In the genomic region with DNA sequence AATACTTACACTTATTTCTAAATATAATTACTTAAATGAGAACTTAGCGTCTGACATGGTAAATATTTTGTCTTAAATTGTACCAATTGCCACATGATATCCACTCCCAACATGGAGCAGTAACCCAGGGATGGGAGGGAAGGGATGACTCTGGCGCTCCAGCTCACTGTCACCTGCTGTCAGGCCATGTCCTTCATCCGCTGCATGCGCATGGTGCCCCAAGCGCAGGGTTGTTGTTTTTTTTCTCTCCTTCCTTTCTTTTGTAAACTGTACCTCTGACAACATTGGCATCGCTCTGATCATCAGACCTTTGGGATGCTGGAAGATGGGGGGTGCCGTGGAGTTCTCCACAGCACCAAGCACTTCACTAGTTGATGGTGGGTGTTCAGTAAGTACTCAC, we compare ENCODE assay signal across 28 cellular contexts.
"Had no signal": no experiment of that assay in that cellular context is flagged by ENCODE, and none has a peak within 500 bp of the region (broad histone marks: within the 10 kb centered on the region; RNA-seq: fewer than 3 reads in every experiment).

No MANE protein-coding gene starts in this region.

- ATAC-seq: effector memory CD8-positive, alpha-beta T cell; esophagus mucosa; foreskin keratinocyte; gastrocnemius medialis; gastroesophageal sphincter; heart left ventricle; heart right ventricle had no signal

- H3K36me3 ChIP-seq: colonic mucosa, gastrocnemius medialis had no signal

- H3K27ac ChIP-seq: colonic mucosa, coronary artery, dorsolateral prefrontal cortex, epithelial cell of prostate, esophagus muscularis mucosa, esophagus squamous epithelium, foreskin keratinocyte, gastrocnemius medialis, gastroesophageal sphincter, heart left ventricle, heart right ventricle had no signal

- H3K4me3 Mint-ChIP-seq: dendritic cell treated with granulocyte-macrophage colony-stimulating factor and Interleukin-4, amounts not matched to agents 40 ng/mL and 50 ng/mL, for 4 days; effector memory CD8-positive, alpha-beta T cell; endodermal cell had no signal

- H3K9me3 Mint-ChIP-seq: endodermal cell had no signal

- H3K4me1 ChIP-seq: colonic mucosa, esophagus squamous epithelium, foreskin keratinocyte, gastrocnemius medialis, gastroesophageal sphincter, heart left ventricle, heart right ventricle had no signal

- H3K27ac Mint-ChIP-seq: dendritic cell treated with granulocyte-macrophage colony-stimulating factor and Interleukin-4, amounts not matched to agents 40 ng/mL and 50 ng/mL, for 4 days; effector memory CD8-positive, alpha-beta T cell; endodermal cell had no signal

- DNase-seq: colonic mucosa; cortex of kidney; dermis blood vessel endothelial cell; dorsolateral prefrontal cortex; effector CD4-positive, alpha-beta T cell; effector CD8-positive, alpha-beta T cell; effector memory CD4-positive, alpha-beta T cell; effector memory CD8-positive, alpha-beta T cell; endodermal cell; erythroblast; esophagus squamous epithelium; foreskin fibroblast; foreskin keratinocyte; foreskin melanocyte; gastrocnemius medialis; glutamatergic neuron; head of caudate nucleus; heart left ventricle; heart right ventricle had no signal

- H3K9me3 ChIP-seq: colonic mucosa, esophagus muscularis mucosa, esophagus squamous epithelium, gastrocnemius medialis, gastroesophageal sphincter had no signal

- H3K27me3 ChIP-seq: colonic mucosa, dorsolateral prefrontal cortex, esophagus muscularis mucosa, esophagus squamous epithelium, foreskin keratinocyte, gastrocnemius medialis, gastroesophageal sphincter, heart left ventricle, heart right ventricle had no signal

- H3K4me3 ChIP-seq: colonic mucosa, coronary artery, dorsolateral prefrontal cortex, esophagus muscularis mucosa, esophagus squamous epithelium, gastrocnemius medialis, gastroesophageal sphincter, heart left ventricle, heart right ventricle had no signal

- H3K27me3 Mint-ChIP-seq: dendritic cell treated with granulocyte-macrophage colony-stimulating factor and Interleukin-4, amounts not matched to agents 40 ng/mL and 50 ng/mL, for 4 days; effector memory CD8-positive, alpha-beta T cell had no signal

- FAIRE-seq: endometrium, endothelial cell of umbilical vein, frontal cortex had no signal
